2 cellular contexts compared by ENCODE assay signal in the genomic region with DNA sequence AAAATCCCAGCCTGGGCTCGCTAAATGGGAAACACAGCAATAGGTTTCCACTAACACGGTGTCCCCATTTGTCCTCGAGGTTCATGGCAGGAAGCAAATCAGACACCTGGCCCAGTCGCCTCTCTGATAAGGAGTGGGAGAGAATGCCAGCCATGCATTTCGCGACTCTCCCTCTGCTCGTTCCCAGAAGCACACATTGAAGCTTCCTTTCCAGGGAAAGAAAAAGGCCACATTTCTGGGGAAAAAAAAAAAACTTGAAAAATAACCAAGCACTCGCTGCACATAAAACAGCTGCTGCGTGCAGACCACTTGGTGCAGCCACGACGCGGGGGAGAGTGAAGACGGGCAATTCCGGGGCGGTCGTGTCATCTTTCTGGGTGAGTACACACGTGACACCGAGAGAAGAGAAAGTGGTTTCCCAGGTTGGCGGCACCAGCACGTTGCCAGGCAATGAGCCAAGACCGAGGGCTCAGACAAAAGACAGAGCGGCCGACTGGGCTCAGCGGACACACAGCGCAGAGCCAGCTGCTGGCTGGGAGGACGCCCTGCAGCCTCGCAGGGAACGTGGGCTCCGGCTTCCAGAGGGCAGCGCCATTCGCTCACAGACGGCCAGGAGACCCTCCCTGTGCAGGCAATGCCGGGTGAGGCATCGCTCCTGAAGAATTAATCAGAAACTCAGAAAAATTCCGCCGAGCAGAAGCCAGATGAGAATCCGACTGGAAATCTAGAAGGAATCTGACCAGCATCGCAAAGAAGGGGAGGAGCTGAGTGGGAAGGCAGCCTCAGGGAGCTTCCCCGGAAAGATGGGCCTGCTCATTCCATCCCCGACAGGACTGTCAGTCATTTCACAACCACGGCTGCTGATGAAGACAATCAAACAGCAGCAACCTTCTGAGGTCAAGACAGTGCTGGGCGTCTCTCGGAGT.
A peak's percentile ranks its signal among the peaks of the same experiment; 100 is the strongest.
TF ChIP-seq lines count a peak whose summit lies in the region.

No MANE protein-coding gene starts in this region.

TF ChIP-seq in SK-N-SH, 30 proteins besides CTCF, POLR2A, EP300 and RAD21:
- 0 out of 2 replicates have a peak, but pooled peaks have one; percentile 15 for TF ChIP-seq TAF1 (IDR thresholded peaks at IDR 0.05; ENCODE audit: borderline replicate concordance, low read depth, low read length)
- TF ChIP-seq ELF1 (IDR thresholded peaks at IDR 0.05): no peak
- peak; percentile 40; the same call in 1 of the 2 replicates for TF ChIP-seq POLR2AphosphoS5 (IDR thresholded peaks at IDR 0.05; ENCODE audit: low read depth, low read length)
- no peak for TF ChIP-seq RCOR1 (IDR thresholded peaks at IDR 0.05; ENCODE audit: low read length)
- peak; percentile 36 for TF ChIP-seq CHD2 (IDR thresholded peaks at IDR 0.05; ENCODE audit: low read length, partially characterized antibody)
- peak; percentile 73 for TF ChIP-seq NFIC (IDR thresholded peaks at IDR 0.05; ENCODE audit: borderline replicate concordance)
- TF ChIP-seq, protein P1, sequence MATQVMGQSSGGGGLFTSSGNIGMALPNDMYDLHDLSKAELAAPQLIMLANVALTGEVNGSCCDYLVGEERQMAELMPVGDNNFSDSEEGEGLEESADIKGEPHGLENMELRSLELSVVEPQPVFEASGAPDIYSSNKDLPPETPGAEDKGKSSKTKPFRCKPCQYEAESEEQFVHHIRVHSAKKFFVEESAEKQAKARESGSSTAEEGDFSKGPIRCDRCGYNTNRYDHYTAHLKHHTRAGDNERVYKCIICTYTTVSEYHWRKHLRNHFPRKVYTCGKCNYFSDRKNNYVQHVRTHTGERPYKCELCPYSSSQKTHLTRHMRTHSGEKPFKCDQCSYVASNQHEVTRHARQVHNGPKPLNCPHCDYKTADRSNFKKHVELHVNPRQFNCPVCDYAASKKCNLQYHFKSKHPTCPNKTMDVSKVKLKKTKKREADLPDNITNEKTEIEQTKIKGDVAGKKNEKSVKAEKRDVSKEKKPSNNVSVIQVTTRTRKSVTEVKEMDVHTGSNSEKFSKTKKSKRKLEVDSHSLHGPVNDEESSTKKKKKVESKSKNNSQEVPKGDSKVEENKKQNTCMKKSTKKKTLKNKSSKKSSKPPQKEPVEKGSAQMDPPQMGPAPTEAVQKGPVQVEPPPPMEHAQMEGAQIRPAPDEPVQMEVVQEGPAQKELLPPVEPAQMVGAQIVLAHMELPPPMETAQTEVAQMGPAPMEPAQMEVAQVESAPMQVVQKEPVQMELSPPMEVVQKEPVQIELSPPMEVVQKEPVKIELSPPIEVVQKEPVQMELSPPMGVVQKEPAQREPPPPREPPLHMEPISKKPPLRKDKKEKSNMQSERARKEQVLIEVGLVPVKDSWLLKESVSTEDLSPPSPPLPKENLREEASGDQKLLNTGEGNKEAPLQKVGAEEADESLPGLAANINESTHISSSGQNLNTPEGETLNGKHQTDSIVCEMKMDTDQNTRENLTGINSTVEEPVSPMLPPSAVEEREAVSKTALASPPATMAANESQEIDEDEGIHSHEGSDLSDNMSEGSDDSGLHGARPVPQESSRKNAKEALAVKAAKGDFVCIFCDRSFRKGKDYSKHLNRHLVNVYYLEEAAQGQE (IDR thresholded peaks at IDR 0.05; ENCODE audit: low read depth, low read length): no peak
- TF ChIP-seq SIN3A (IDR thresholded peaks at IDR 0.05; ENCODE audit: borderline replicate concordance, low read depth, low read length): 0 out of 2 replicates have a peak, but pooled peaks have one; percentile 33
- peak; percentile 93 for TF ChIP-seq MXI1 (IDR thresholded peaks at IDR 0.05; ENCODE audit: low read depth, low read length)
- TF ChIP-seq, protein P2, sequence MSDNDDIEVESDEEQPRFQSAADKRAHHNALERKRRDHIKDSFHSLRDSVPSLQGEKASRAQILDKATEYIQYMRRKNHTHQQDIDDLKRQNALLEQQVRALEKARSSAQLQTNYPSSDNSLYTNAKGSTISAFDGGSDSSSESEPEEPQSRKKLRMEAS (IDR thresholded peaks at IDR 0.05; ENCODE audit: low read depth): peak; percentile 91
- TF ChIP-seq, protein P3, sequence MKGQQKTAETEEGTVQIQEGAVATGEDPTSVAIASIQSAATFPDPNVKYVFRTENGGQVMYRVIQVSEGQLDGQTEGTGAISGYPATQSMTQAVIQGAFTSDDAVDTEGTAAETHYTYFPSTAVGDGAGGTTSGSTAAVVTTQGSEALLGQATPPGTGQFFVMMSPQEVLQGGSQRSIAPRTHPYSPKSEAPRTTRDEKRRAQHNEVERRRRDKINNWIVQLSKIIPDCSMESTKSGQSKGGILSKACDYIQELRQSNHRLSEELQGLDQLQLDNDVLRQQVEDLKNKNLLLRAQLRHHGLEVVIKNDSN (IDR thresholded peaks at IDR 0.05; ENCODE audit: borderline replicate concordance, low read depth): peak; percentile 73; the same call in 1 of the 2 replicates
- 0 out of 2 replicates have a peak, but pooled peaks have one; percentile 5 for TF ChIP-seq TCF12 (IDR thresholded peaks at IDR 0.05)
- 0 out of 2 replicates have a peak, but pooled peaks have one; percentile 55 for TF ChIP-seq FOXJ3 (CRISPR knock-in tag; IDR thresholded peaks at IDR 0.05)
- TF ChIP-seq JUND (IDR thresholded peaks at IDR 0.05): no peak
- TF ChIP-seq SMC3 (IDR thresholded peaks at IDR 0.05; ENCODE audit: low read depth, low read length): peak; percentile 14; the same call in 1 of the 2 replicates
- TF ChIP-seq, protein P4, sequence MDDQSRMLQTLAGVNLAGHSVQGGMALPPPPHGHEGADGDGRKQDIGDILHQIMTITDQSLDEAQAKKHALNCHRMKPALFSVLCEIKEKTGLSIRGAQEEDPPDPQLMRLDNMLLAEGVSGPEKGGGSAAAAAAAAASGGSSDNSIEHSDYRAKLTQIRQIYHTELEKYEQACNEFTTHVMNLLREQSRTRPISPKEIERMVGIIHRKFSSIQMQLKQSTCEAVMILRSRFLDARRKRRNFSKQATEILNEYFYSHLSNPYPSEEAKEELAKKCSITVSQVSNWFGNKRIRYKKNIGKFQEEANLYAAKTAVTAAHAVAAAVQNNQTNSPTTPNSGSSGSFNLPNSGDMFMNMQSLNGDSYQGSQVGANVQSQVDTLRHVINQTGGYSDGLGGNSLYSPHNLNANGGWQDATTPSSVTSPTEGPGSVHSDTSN (IDR thresholded peaks at IDR 0.05): peak; percentile 4; the same call in 1 of the 2 replicates
- TF ChIP-seq GABPA (IDR thresholded peaks at IDR 0.05; ENCODE audit: low read depth): no peak
- no peak for TF ChIP-seq EZH2phosphoT487 (IDR thresholded peaks at IDR 0.05; ENCODE audit: borderline replicate concordance, low read depth)
- 0 out of 2 replicates have a peak, but pooled peaks have one; percentile 29 for TF ChIP-seq RFX5 (IDR thresholded peaks at IDR 0.05; ENCODE audit: low read length)

TF ChIP-seq in endothelial cell of umbilical vein, 7 proteins besides CTCF, POLR2A, EP300 and RAD21:
- no peak for TF ChIP-seq GATA2 (IDR thresholded peaks at IDR 0.05; ENCODE audit: insufficient read depth, insufficient read length, low read depth, low read length)
- TF ChIP-seq EZH2 (IDR thresholded peaks at IDR 0.05; ENCODE audit: borderline replicate concordance, low read depth, low read length, severe bottlenecking): no peak
- no peak for TF ChIP-seq MYC (IDR thresholded peaks at IDR 0.05; ENCODE audit: low read depth, low read length)
- no peak for TF ChIP-seq FOS (IDR thresholded peaks at IDR 0.05; ENCODE audit: borderline replicate concordance, insufficient read depth, low read length)
- TF ChIP-seq, protein P2 (IDR thresholded peaks at IDR 0.05; ENCODE audit: insufficient read depth, insufficient read length): no peak
- no peak for TF ChIP-seq JUN (IDR thresholded peaks at IDR 0.05; ENCODE audit: borderline replicate concordance, insufficient read depth, insufficient read length, low read depth)
- no peak for TF ChIP-seq POLR2AphosphoS5 (IDR thresholded peaks at IDR 0.05; ENCODE audit: insufficient read depth, low read depth, low read length)
TF ChIP-seq in endothelial cell of umbilical vein: peak in this region for 0.
